ENCODE assay signal across 8 cellular contexts in genomic region chr4:110622841-110623709, GRCh38. TPM values are rescaled to one million over a fixed set of nuclear protein-coding genes. Genes with fewer than 3 reads are reported as not detected.
A peak's percentile ranks its signal among the peaks of the same experiment; 100 is the strongest.
DNase-seq lines count a peak whose midpoint lies in the region; ATAC-seq and TF ChIP-seq lines count a peak whose summit lies in the region.

Gene PITX2 (minus strand): TSS chr4:110623077. CDS start chr4:110622460, 617 bp downstream.

- ATAC-seq in GM19467 (IDR thresholded peaks at IDR 0.05; ENCODE audit: unreplicated experiment) (peak; percentile 81), T-cell (replicated peaks in 1 of 4) (peak in 3 of 4 experiments; percentile 27 to 65 (median 32))
- no peak for ATAC-seq in effector memory CD8-positive, alpha-beta T cell (replicated peaks)

- peaks cover 28% of the 10 kb centered on the region for H3K4me1 ChIP-seq in CD4-positive, alpha-beta memory T cell (ENCODE audit: insufficient read depth, low read length)
- H3K4me1 ChIP-seq in testis, result peaks cover 9% of the 10 kb centered on the region

- WGBS in testis, 2 donors, result 3 to 4% methylated on average over 33 to 54 of the region's 55 CpGs

- POLR2A ChIA-PET in CD4-positive, alpha-beta memory T cell (lab: Charles Lee; ENCODE audit: partially characterized antibody), result no interaction called here
- POLR2A ChIA-PET in T-cell (lab: Charles Lee), result no interaction called here

- H3K36me3 Mint-ChIP-seq in CD4-positive, alpha-beta memory T cell, result peaks cover 0 to 5% of the 10 kb centered on the region in 2 donors
- no peaks in the 10 kb centered on the region for H3K36me3 Mint-ChIP-seq in T-cell
- H3K36me3 Mint-ChIP-seq in effector memory CD8-positive, alpha-beta T cell (ENCODE audit: insufficient read depth), result no peaks in the 10 kb centered on the region
- peaks cover 18% of the 10 kb centered on the region for H3K36me3 Mint-ChIP-seq in mesothelial cell of epicardium

- peaks cover 4 to 49% (median 30%) of the 10 kb centered on the region in 8 donors for H3K9me3 Mint-ChIP-seq in CD4-positive, alpha-beta memory T cell
- H3K9me3 Mint-ChIP-seq in T-cell (peaks cover 2 to 9% (median 2%) of the 10 kb centered on the region in 3 donors), mesothelial cell of epicardium (no peaks in the 10 kb centered on the region)
- no peaks in the 10 kb centered on the region for H3K9me3 Mint-ChIP-seq in effector memory CD8-positive, alpha-beta T cell

- no peak within 1 kb of the TSS for H3K4me3 ChIP-seq in CD4-positive, alpha-beta memory T cell (ENCODE audit: low read length in 2 of 2)
- H3K4me3 ChIP-seq in HL-60 (replicated peaks; ENCODE audit: insufficient read depth, low read length), result peak within 1 kb of the TSS; percentile 7
- H3K4me3 ChIP-seq in testis, result peak within 1 kb of the TSS; percentile 37 to 56

- no peaks in the 10 kb centered on the region for H3K9me3 ChIP-seq in CD4-positive, alpha-beta memory T cell (ENCODE audit: control insufficient read depth in 1 of 2, low read length in 2 of 2)
- no peaks in the 10 kb centered on the region for H3K9me3 ChIP-seq in testis

- TF ChIP-seq POLR2A in testis (IDR thresholded peaks at IDR 0.05), result no peak

- CTCF ChIA-PET in CD4-positive, alpha-beta memory T cell (lab: Charles Lee; ENCODE audit: partially characterized antibody), result interaction anchor here (1.1 kb wide), 1 partner anchor 10 kb away, joined by 3 read pairs; no protein-coding TSS in a partner anchor
- CTCF ChIA-PET in T-cell (lab: Charles Lee), result no interaction called here

- no peak within 1 kb of the TSS for H3K27ac Mint-ChIP-seq in CD4-positive, alpha-beta memory T cell
- H3K27ac Mint-ChIP-seq in T-cell (peak within 1 kb of the TSS in 1 of 2 donors; percentile 31), mesothelial cell of epicardium (peak within 1 kb of the TSS; percentile 95)
- H3K27ac Mint-ChIP-seq in effector memory CD8-positive, alpha-beta T cell, result no peak within 1 kb of the TSS

- H3K4me1 Mint-ChIP-seq in CD4-positive, alpha-beta memory T cell, result peaks cover 8 to 46% (median 23%) of the 10 kb centered on the region in 4 donors
- H3K4me1 Mint-ChIP-seq in T-cell (peaks cover 33 to 48% (median 45%) of the 10 kb centered on the region in 3 donors), mesothelial cell of epicardium (peaks cover 78% of the 10 kb centered on the region)
- H3K4me1 Mint-ChIP-seq in effector memory CD8-positive, alpha-beta T cell (ENCODE audit: low read depth in 2 of 2), result peaks cover 2 to 15% of the 10 kb centered on the region in 2 donors

- peak within 1 kb of the TSS; percentile 58 to 82 (median 68) for H3K4me3 Mint-ChIP-seq in CD4-positive, alpha-beta memory T cell
- H3K4me3 Mint-ChIP-seq in T-cell (peak within 1 kb of the TSS; percentile 49 to 71 (median 62)), mesothelial cell of epicardium (peak within 1 kb of the TSS; percentile 86)
- peak within 1 kb of the TSS; percentile 42 to 69 for H3K4me3 Mint-ChIP-seq in effector memory CD8-positive, alpha-beta T cell

- no peak within 1 kb of the TSS for H3K27ac ChIP-seq in CD4-positive, alpha-beta memory T cell (ENCODE audit: low read depth, low read length)
- H3K27ac ChIP-seq in HL-60 (replicated peaks), result no peak within 1 kb of the TSS
- no peak within 1 kb of the TSS for H3K27ac ChIP-seq in testis

- no peak for DNase-seq in CD4-positive, alpha-beta memory T cell
- DNase-seq in HL-60 (ENCODE audit: low read depth in 1 of 2, low spot score in 1 of 2) (peak in 1 of 2 experiments; percentile 5), T-cell (no peak), mesothelial cell of epicardium (ENCODE audit: low spot score in 2 of 2, unreplicated experiment in 2 of 2) (peak; percentile 99), testis (peak; percentile 89), NCI-H1694 (lab: John Stamatoyannopoulos, UW) (no peak)
- no peak for DNase-seq in effector memory CD8-positive, alpha-beta T cell

- TF ChIP-seq CTCF in HL-60 (IDR thresholded peaks at IDR 0.05; ENCODE audit: insufficient read depth, low read length) (no peak), mesothelial cell of epicardium (IDR thresholded peaks at IDR 0.05; ENCODE audit: unreplicated experiment) (no peak), testis (IDR thresholded peaks at IDR 0.05) (no peak)

- H3K27me3 Mint-ChIP-seq in CD4-positive, alpha-beta memory T cell, result peaks cover 73 to 80% of the 10 kb centered on the region in 2 donors
- H3K27me3 Mint-ChIP-seq in T-cell (peaks cover 80 to 93% of the 10 kb centered on the region in 2 donors), mesothelial cell of epicardium (ENCODE audit: low read depth) (peaks cover 45% of the 10 kb centered on the region)
- peaks cover 94 to 100% of the 10 kb centered on the region in 2 donors for H3K27me3 Mint-ChIP-seq in effector memory CD8-positive, alpha-beta T cell

- peaks cover 79% of the 10 kb centered on the region for H3K27me3 ChIP-seq in CD4-positive, alpha-beta memory T cell (ENCODE audit: insufficient read depth, low read length)
- H3K27me3 ChIP-seq in HL-60 (ENCODE audit: insufficient read depth, poor library complexity, severe bottlenecking) (peaks cover 89% of the 10 kb centered on the region), testis (no peaks in the 10 kb centered on the region)

- H3K36me3 ChIP-seq in CD4-positive, alpha-beta memory T cell (ENCODE audit: insufficient read depth, low read length), result no peaks in the 10 kb centered on the region
- no peaks in the 10 kb centered on the region for H3K36me3 ChIP-seq in testis (ENCODE audit: low read depth, missing control alignments)

- intact Hi-C loops in CD4-positive, alpha-beta memory T cell (cut with micrococcal nuclease), result no loop called here
- intact Hi-C loops in testis (cut with DNase I; ENCODE audit: low total_unique reads), result no loop called here

RNA-seq across cellular contexts. Expression of gene PITX2, which starts in this region (rescaled TPM):
- not detected for total RNA-seq in CD4-positive, alpha-beta memory T cell
- polyA plus RNA-seq in CD4-positive, alpha-beta memory T cell, result not detected
- not detected for total RNA-seq in T-cell
- 88.7 to 99.3 TPM (median 95.5 TPM) in 3 replicates for total RNA-seq in mesothelial cell of epicardium
- 1 to 10 TPM in 1 of 2 donors, under 1 TPM in 1; 0.93 to 2.3 TPM for total RNA-seq in testis
- 2.6 TPM for polyA plus RNA-seq in testis (ENCODE audit: insufficient read depth, low read depth, low replicate concordance)

Comparison
In these comparisons a context has a peak if more than half of its experiments do, and no peak if none do; other contexts are left out.
1. RNA of gene PITX2 (total RNA-seq): 88.7 to 99.3 TPM in mesothelial cell of epicardium; 0.93 to 2.3 TPM in testis, not detected in CD4-positive, alpha-beta memory T cell and not detected in T-cell; every median in the first group is over 10 times any median in the second.
2. Peak in ATAC-seq in T-cell; RNA of the gene not detected or under 1 TPM.
3. DNase-seq: peak in mesothelial cell of epicardium (2 of 2) and testis (single experiment); none in CD4-positive, alpha-beta memory T cell (0 of 5), T-cell (0 of 34), effector memory CD8-positive, alpha-beta T cell (0 of 3) and NCI-H1694 (single experiment).
4. H3K4me3 ChIP-seq: peak in HL-60 (single experiment) and testis (2 of 2); none in CD4-positive, alpha-beta memory T cell (0 of 2).
5. Peak in every context shown above with its lines, with median percentiles within 50 percentile points of each other: H3K4me3 Mint-ChIP-seq.